In the genomic region with DNA sequence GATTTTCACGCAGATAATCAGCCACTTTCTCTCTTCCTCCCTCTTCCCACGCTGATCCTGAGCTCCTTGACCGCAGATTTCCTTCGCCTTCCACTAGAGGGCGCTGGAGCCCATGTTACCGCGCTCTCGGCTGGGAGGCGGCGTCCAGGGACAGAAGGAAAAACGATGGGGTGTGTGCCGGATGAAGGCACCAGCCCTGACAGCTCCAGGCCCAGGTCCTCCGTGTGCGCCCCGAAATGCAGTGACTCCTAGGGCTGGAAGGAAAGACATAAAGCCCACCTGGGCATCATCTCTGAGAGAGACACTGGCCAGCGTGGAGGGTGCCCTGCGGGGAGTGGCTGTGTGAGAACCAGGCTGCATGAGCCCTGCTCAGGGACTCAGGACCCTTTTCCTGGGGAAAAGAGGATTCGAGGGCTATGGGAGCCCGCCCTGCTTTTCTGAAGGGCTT, we compare ENCODE assay signal across 8 cellular contexts. TPM values are rescaled to one million over a fixed set of nuclear protein-coding genes. Genes with fewer than 3 reads are reported as not detected.
DNase-seq lines count a peak whose midpoint lies in the region; ATAC-seq and TF ChIP-seq lines count a peak whose summit lies in the region.

No MANE protein-coding gene starts in this region.

- peaks cover 10% of the 10 kb centered on the region for H3F3A ChIP-seq in Loucy (ENCODE audit: low read depth)

- H3K27ac ChIP-seq in right atrium auricular region (no peak overlapping the region), rectal smooth muscle tissue (ENCODE audit: low read depth, low read length) (no peak overlapping the region)

- DNase-seq in D341Med (ENCODE audit: low spot score) = peak; percentile 84
- DNase-seq in SHP77 treated with DMSO at 0.1 percent for 48 hours (lab: John Stamatoyannopoulos, UW) = peak; percentile 37
- DNase-seq in amniotic stem cell (lab: John Stamatoyannopoulos, UW) = peak; percentile 39
- peak; percentile 69 for DNase-seq in right atrium auricular region (ENCODE audit: low spot score)

- peak; percentile 81 for ATAC-seq in GM21529 (IDR thresholded peaks at IDR 0.05; ENCODE audit: unreplicated experiment)
- no peak for ATAC-seq in GM19023 (IDR thresholded peaks at IDR 0.05; ENCODE audit: unreplicated experiment)

- H3K4me1 ChIP-seq in Loucy (ENCODE audit: insufficient read depth, low read length, poor library complexity, severe bottlenecking) (peaks cover 35% of the 10 kb centered on the region), right atrium auricular region (peaks cover 0 to 7% of the 10 kb centered on the region in 2 donors), rectal smooth muscle tissue (ENCODE audit: control insufficient read depth, insufficient read depth, low read length) (no peaks in the 10 kb centered on the region)

- H3K36me3 ChIP-seq in Loucy (ENCODE audit: insufficient read depth, low read length) = no peaks in the 10 kb centered on the region
- no peaks in the 10 kb centered on the region for H3K36me3 ChIP-seq in right atrium auricular region
- H3K36me3 ChIP-seq in rectal smooth muscle tissue (ENCODE audit: control insufficient read depth, insufficient read depth, low read length) = no peaks in the 10 kb centered on the region

- H3K9ac ChIP-seq in Loucy (ENCODE audit: low read depth, low read length, poor library complexity, severe bottlenecking) (peak overlapping the region; percentile 34), rectal smooth muscle tissue (ENCODE audit: low read length) (no peak overlapping the region)

- H3K9me3 ChIP-seq in Loucy (ENCODE audit: insufficient read depth, low read depth, low read length) (no peaks in the 10 kb centered on the region), right atrium auricular region (no peaks in the 10 kb centered on the region)

- H3K79me2 ChIP-seq in Loucy (ENCODE audit: insufficient read depth, low read length) = no peaks in the 10 kb centered on the region

- H3K4me3 ChIP-seq in Loucy (ENCODE audit: low read length, poor library complexity, severe bottlenecking) (peak overlapping the region; percentile 51), right atrium auricular region (no peak overlapping the region), rectal smooth muscle tissue (ENCODE audit: low read length) (peak overlapping the region; percentile 29)

- H3K9me2 ChIP-seq in Loucy (replicated peaks; ENCODE audit: low read depth, low read length) = no peaks in the 10 kb centered on the region

- no peaks in the 10 kb centered on the region for H4K20me1 ChIP-seq in Loucy (ENCODE audit: insufficient read depth, low read length, poor library complexity, severe bottlenecking)

- TF ChIP-seq CTCF in Loucy (conservative IDR thresholded peaks at IDR 0.05; ENCODE audit: low read length) = peak; percentile 99
- peak; percentile 79 to 93 for TF ChIP-seq CTCF in right atrium auricular region (IDR thresholded peaks at IDR 0.05)

- peak overlapping the region; percentile 73 for H2AFZ ChIP-seq in Loucy (ENCODE audit: low read length)

- H3K27me3 ChIP-seq in Loucy (ENCODE audit: insufficient read depth, low read length, poor library complexity, severe bottlenecking) = no peaks in the 10 kb centered on the region
- H3K27me3 ChIP-seq in right atrium auricular region = no peaks in the 10 kb centered on the region
- no peaks in the 10 kb centered on the region for H3K27me3 ChIP-seq in rectal smooth muscle tissue (ENCODE audit: control insufficient read depth, insufficient read depth, low read length)

- peak overlapping the region; percentile 69 for H3K4me2 ChIP-seq in Loucy (ENCODE audit: low read depth, low read length, poor library complexity, severe bottlenecking)

RNA-seq across cellular contexts. Expression of a gene that starts 44.9 kb away (rescaled TPM):
- 100 to 1,000 TPM; 100 to 243 TPM for total RNA-seq in right atrium auricular region

Comparison
In these comparisons a context has a peak if more than half of its experiments do, and no peak if none do; other contexts are left out.
1. H3K4me3 ChIP-seq: peak in Loucy (single experiment) and rectal smooth muscle tissue (single experiment); none in right atrium auricular region (0 of 2).
2. Peak in every context shown above with its lines, with median percentiles within 50 percentile points of each other: DNase-seq.